ENCODE assay signal across 13 cellular contexts in the genomic region with DNA sequence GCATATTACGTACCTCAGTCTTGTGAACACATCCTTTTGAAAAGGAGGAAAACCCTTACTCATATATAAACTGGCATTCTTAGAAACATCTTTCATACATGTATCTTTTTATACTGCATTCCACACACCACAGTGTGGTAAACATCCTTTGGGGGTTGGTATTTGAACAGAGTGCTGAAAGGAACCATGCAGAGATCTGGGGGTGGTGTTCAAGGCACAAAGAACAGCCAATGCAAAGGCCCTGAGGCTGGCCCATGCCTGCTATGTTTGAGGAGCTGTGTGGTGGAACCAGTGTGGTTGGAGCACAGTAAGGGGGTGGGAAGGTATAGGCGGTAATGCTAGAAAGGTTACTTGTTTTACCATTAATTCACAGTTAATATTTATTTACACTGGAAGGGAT. TPM values are rescaled to one million over a fixed set of nuclear protein-coding genes. Genes with fewer than 3 reads are reported as not detected.
DNase-seq lines count a peak whose midpoint lies in the region; ATAC-seq, FAIRE-seq and TF ChIP-seq lines count a peak whose summit lies in the region.
"Had no signal": no experiment of that assay in that cellular context is flagged by ENCODE, and none has a peak within 500 bp of the region (broad histone marks: within the 10 kb centered on the region; RNA-seq: fewer than 3 reads in every experiment).

No MANE protein-coding gene starts in this region.

- H3K4me1 Mint-ChIP-seq in activated CD4-positive, alpha-beta T cell treated with anti-CD3 and anti-CD28 coated beads, Interleukin-2, amount 10 ng/mL, durations not matched to agents 7 days and 5 days: peaks cover 75% of the 10 kb centered on the region
- H3K4me1 Mint-ChIP-seq in progenitor cell of endocrine pancreas (ENCODE audit: low read depth): peaks cover 14% of the 10 kb centered on the region

- peak; percentile 25 for DNase-seq in activated CD4-positive, alpha-beta T cell treated with anti-CD3 and anti-CD28 coated beads, Interleukin-2, amount 10 ng/mL, durations not matched to agents 7 days and 5 days
- no peak for DNase-seq in activated CD4-positive, alpha-beta T cell treated with anti-CD3 and anti-CD28 coated beads, Interleukin-2, amount 50 U/mL, for 4 hours
- DNase-seq in choroid plexus epithelial cell (ENCODE audit: low read depth) (peak; percentile 86), progenitor cell of endocrine pancreas (ENCODE audit: low spot score, unreplicated experiment) (no peak), urothelium cell line (ENCODE audit: low spot score) (no peak), NCI-H446 (lab: John Stamatoyannopoulos, UW) (no peak)
- DNase-seq: activated CD4-positive, CD25-positive, alpha-beta regulatory T cell; body of pancreas; stomach had no signal

- no peak overlapping the region for H3K27ac ChIP-seq in OCI-LY3 (ENCODE audit: low read length)
- H3K27ac ChIP-seq: body of pancreas had no signal

- TF ChIP-seq CTCF in OCI-LY3 (IDR thresholded peaks at IDR 0.05; ENCODE audit: low read depth, low read length) (no peak), choroid plexus epithelial cell (conservative IDR thresholded peaks at IDR 0.05; ENCODE audit: low read depth, low read length) (no peak), progenitor cell of endocrine pancreas (IDR thresholded peaks at IDR 0.05; ENCODE audit: unreplicated experiment) (no peak)

- H3K4me2 ChIP-seq in OCI-LY3 (ENCODE audit: low read length): peak overlapping the region; percentile 92

- H3K79me2 ChIP-seq in OCI-LY3 (ENCODE audit: low read length): peaks cover 45% of the 10 kb centered on the region

- peaks cover 17% of the 10 kb centered on the region for H3K36me3 ChIP-seq in OCI-LY3 (replicated peaks; ENCODE audit: low read depth, low read length)

- peaks cover 20% of the 10 kb centered on the region for H3K4me1 ChIP-seq in OCI-LY3 (ENCODE audit: low read length)

- H4K20me1 ChIP-seq in OCI-LY3 (ENCODE audit: insufficient read depth, low read length): no peaks in the 10 kb centered on the region; the same call in 1 of the 2 replicates

- no peaks in the 10 kb centered on the region for H3K27me3 ChIP-seq in OCI-LY3 (ENCODE audit: low read depth, low read length)
- H3K27me3 ChIP-seq: body of pancreas had no signal

- FAIRE-seq in urothelium cell line (lab: Jason Lieb, UNC): no peak

- no peak overlapping the region for H2AFZ ChIP-seq in OCI-LY3 (ENCODE audit: low read depth, low read length)

- peaks cover 55% of the 10 kb centered on the region for H3K36me3 Mint-ChIP-seq in activated CD4-positive, alpha-beta T cell treated with anti-CD3 and anti-CD28 coated beads, Interleukin-2, amount 10 ng/mL, durations not matched to agents 7 days and 5 days (ENCODE audit: low read depth)
- peaks cover 10% of the 10 kb centered on the region for H3K36me3 Mint-ChIP-seq in progenitor cell of endocrine pancreas (ENCODE audit: insufficient read depth)

- peak overlapping the region; percentile 94 for H3K27ac Mint-ChIP-seq in activated CD4-positive, alpha-beta T cell treated with anti-CD3 and anti-CD28 coated beads, Interleukin-2, amount 10 ng/mL, durations not matched to agents 7 days and 5 days
- no peak overlapping the region for H3K27ac Mint-ChIP-seq in progenitor cell of endocrine pancreas

- H3K9ac ChIP-seq in OCI-LY3 (ENCODE audit: low read length): no peak overlapping the region

- H3K27me3 Mint-ChIP-seq in activated CD4-positive, alpha-beta T cell treated with anti-CD3 and anti-CD28 coated beads, Interleukin-2, amount 10 ng/mL, durations not matched to agents 7 days and 5 days: no peaks in the 10 kb centered on the region
- no peaks in the 10 kb centered on the region for H3K27me3 Mint-ChIP-seq in progenitor cell of endocrine pancreas

- no peak for ATAC-seq in GM18868 (IDR thresholded peaks at IDR 0.05; ENCODE audit: unreplicated experiment)
- ATAC-seq: body of pancreas, Right ventricle myocardium inferior had no signal

- H3K4me3 ChIP-seq in OCI-LY3 (ENCODE audit: low read length): peak overlapping the region; percentile 100; the same call in 1 of the 2 replicates
- H3K4me3 ChIP-seq in choroid plexus epithelial cell (ENCODE audit: low read depth, low read length): peak overlapping the region; percentile 74
- H3K4me3 ChIP-seq: body of pancreas had no signal

- POLR2A ChIA-PET in activated CD4-positive, alpha-beta T cell treated with anti-CD3 and anti-CD28 coated beads, Interleukin-2, amount 10 ng/mL, durations not matched to agents 7 days and 5 days (lab: Charles Lee): no interaction called here

- CTCF ChIA-PET in activated CD4-positive, alpha-beta T cell treated with anti-CD3 and anti-CD28 coated beads, Interleukin-2, amount 10 ng/mL, durations not matched to agents 7 days and 5 days (lab: Charles Lee): interaction anchor here (1.0 to 1.3 kb wide), 2 partner anchors 11 to 25 kb away, joined by 3 to 4 read pairs; no protein-coding TSS in a partner anchor

- H3K9me3 Mint-ChIP-seq in activated CD4-positive, alpha-beta T cell treated with anti-CD3 and anti-CD28 coated beads, Interleukin-2, amount 10 ng/mL, durations not matched to agents 7 days and 5 days: no peaks in the 10 kb centered on the region
- H3K9me3 Mint-ChIP-seq in progenitor cell of endocrine pancreas (ENCODE audit: low read depth): peaks cover 13% of the 10 kb centered on the region

- H3K4me3 Mint-ChIP-seq in activated CD4-positive, alpha-beta T cell treated with anti-CD3 and anti-CD28 coated beads, Interleukin-2, amount 10 ng/mL, durations not matched to agents 7 days and 5 days: peak overlapping the region; percentile 90
- peak overlapping the region; percentile 82 for H3K4me3 Mint-ChIP-seq in progenitor cell of endocrine pancreas (ENCODE audit: low read depth)

- no peaks in the 10 kb centered on the region for H3K9me3 ChIP-seq in OCI-LY3 (ENCODE audit: insufficient read depth, low read length)
- H3K9me3 ChIP-seq: body of pancreas, stomach had no signal

RNA-seq across cellular contexts. Expression of a gene that starts 2.0 kb away (rescaled TPM):
- 10 to 100 TPM; 56.4 to 61.1 TPM for total RNA-seq in activated CD4-positive, alpha-beta T cell treated with anti-CD3 and anti-CD28 coated beads, Interleukin-2, amount 10 ng/mL, durations not matched to agents 7 days and 5 days
- total RNA-seq in progenitor cell of endocrine pancreas: 24.7 and 25.5 TPM in 2 replicates

RNA-seq across cellular contexts. Expression of a gene that starts 10.6 kb away (rescaled TPM):
- 100 to 1,000 TPM; 181 to 187 TPM for total RNA-seq in activated CD4-positive, alpha-beta T cell treated with anti-CD3 and anti-CD28 coated beads, Interleukin-2, amount 10 ng/mL, durations not matched to agents 7 days and 5 days
- 92.0 and 98.5 TPM in 2 replicates for total RNA-seq in progenitor cell of endocrine pancreas

RNA-seq across cellular contexts. Expression of a gene that starts 18.6 kb away (rescaled TPM):
- 10 to 100 TPM; 25.9 to 45.1 TPM for total RNA-seq in activated CD4-positive, alpha-beta T cell treated with anti-CD3 and anti-CD28 coated beads, Interleukin-2, amount 10 ng/mL, durations not matched to agents 7 days and 5 days
- 0.69 and 0.93 TPM in 2 replicates for total RNA-seq in progenitor cell of endocrine pancreas

RNA-seq across cellular contexts. Expression of a gene that starts 28.7 kb away (rescaled TPM):
- under 1 TPM; 0.35 TPM for total RNA-seq in activated CD4-positive, alpha-beta T cell treated with anti-CD3 and anti-CD28 coated beads, Interleukin-2, amount 10 ng/mL, durations not matched to agents 7 days and 5 days
- 5.3 and 6.7 TPM in 2 replicates for total RNA-seq in progenitor cell of endocrine pancreas
- total RNA-seq: NCI-H460 had no signal

Comparison
In these comparisons a context has a peak if more than half of its experiments do, and no peak if none do; other contexts are left out.
1. DNase-seq: peak in activated CD4-positive, alpha-beta T cell treated with anti-CD3 and anti-CD28 coated beads, Interleukin-2, amount 10 ng/mL, durations not matched to agents 7 days and 5 days (single experiment) and choroid plexus epithelial cell (single experiment); none in activated CD4-positive, alpha-beta T cell treated with anti-CD3 and anti-CD28 coated beads, Interleukin-2, amount 50 U/mL, for 4 hours (0 of 2), progenitor cell of endocrine pancreas (single experiment), urothelium cell line (single experiment) and NCI-H446 (0 of 2).
2. RNA of a gene that starts 18.6 kb away (total RNA-seq): 25.9 to 45.1 TPM in activated CD4-positive, alpha-beta T cell treated with anti-CD3 and anti-CD28 coated beads, Interleukin-2, amount 10 ng/mL, durations not matched to agents 7 days and 5 days; 0.69 to 0.93 TPM in progenitor cell of endocrine pancreas; every median in the first group is over 10 times any median in the second.